ENCODE assay signal across 1 cellular context in genomic region chr5:65014769-65015168, GRCh38.
TF ChIP-seq lines count a peak whose summit lies in the region.

No MANE protein-coding gene starts in this region.

TF ChIP-seq in SK-N-SH, 30 proteins besides CTCF, POLR2A, EP300 and RAD21 (continued from another document):
- no peak for TF ChIP-seq RXRA (IDR thresholded peaks at IDR 0.05; ENCODE audit: borderline replicate concordance, low read depth)
